ENCODE assay signal across 1 cellular context in genomic region chr15:95604634-95605036, GRCh38.
TF ChIP-seq lines count a peak whose summit lies in the region.

No MANE protein-coding gene starts in this region.

TF ChIP-seq in GM23338, 12 proteins besides CTCF, POLR2A, EP300 and RAD21 (continued from another document):
- TF ChIP-seq REST (IDR thresholded peaks at IDR 0.05; ENCODE audit: unreplicated experiment) (no peak), ZNF331 (CRISPR knock-in tag; IDR thresholded peaks at IDR 0.05; ENCODE audit: low read depth) (no peak), ZNF114 (CRISPR knock-in tag; IDR thresholded peaks at IDR 0.05) (no peak), EZH2 (IDR thresholded peaks at IDR 0.05; ENCODE audit: low read depth, unreplicated experiment) (no peak), EZH2phosphoT487 (IDR thresholded peaks at IDR 0.05; ENCODE audit: unreplicated experiment) (no peak), CREB1 (CRISPR knock-in tag; IDR thresholded peaks at IDR 0.05; ENCODE audit: low read depth) (no peak), STAT1 (IDR thresholded peaks at IDR 0.05; ENCODE audit: unreplicated experiment) (no peak), ZNF462 (CRISPR knock-in tag; IDR thresholded peaks at IDR 0.05) (no peak), ETS1 (IDR thresholded peaks at IDR 0.05) (no peak)
